In genomic region chr12:102917026-102917787, GRCh38 we compare ENCODE assay signal across 9 cellular contexts. TPM values are rescaled to one million over a fixed set of nuclear protein-coding genes. Genes with fewer than 3 reads are reported as not detected.
DNase-seq lines count a peak whose midpoint lies in the region; ATAC-seq and TF ChIP-seq lines count a peak whose summit lies in the region.
"Had no signal": no experiment of that assay in that cellular context is flagged by ENCODE, and none has a peak within 500 bp of the region (broad histone marks: within the 10 kb centered on the region; RNA-seq: fewer than 3 reads in every experiment).

TSS of gene PAH (minus strand) at chr12:102917244. CDS start at chr12:102917130, 114 bp downstream.

- H3K9me3 Mint-ChIP-seq in activated T-cell treated with anti-CD3 and anti-CD28 coated beads, Interleukin-2, amount 50 U/mL, for 72 hours: no peaks in the 10 kb centered on the region
- peaks cover 0 to 14% (median 0%) of the 10 kb centered on the region in 6 donors for H3K9me3 Mint-ChIP-seq in immature natural killer cell

- peak within 1 kb of the TSS; percentile 80 to 99 for H3K9ac ChIP-seq in liver (ENCODE audit: low read depth in 1 of 2, low read length in 2 of 2)

- peak; percentile 28 to 45 for TF ChIP-seq RAD21 in liver (IDR thresholded peaks at IDR 0.05)

- H3K36me3 ChIP-seq in liver (ENCODE audit: control insufficient read depth in 4 of 4, insufficient read depth in 3 of 4, low read depth in 1 of 4, low read length in 3 of 4): peaks cover 0 to 8% (median 0%) of the 10 kb centered on the region in 4 donors

- H3K4me3 ChIP-seq in liver (ENCODE audit: low read depth in 1 of 3, low read length in 3 of 3): peak within 1 kb of the TSS; percentile 60 to 73 (median 66)

- H3K9me3 ChIP-seq in liver (ENCODE audit: control insufficient read depth in 4 of 4, low read length in 3 of 4): no peaks in the 10 kb centered on the region

- H3K4me1 Mint-ChIP-seq in activated T-cell treated with anti-CD3 and anti-CD28 coated beads, Interleukin-2, amount 50 U/mL, for 72 hours (ENCODE audit: low read depth): peaks cover 6% of the 10 kb centered on the region
- H3K4me1 Mint-ChIP-seq in immature natural killer cell: peaks cover 0 to 2% of the 10 kb centered on the region in 2 donors

- in situ Hi-C loops in KBM-7 (cut with MboI; ENCODE audit: low pct_unique_long_range_greater_than_20kb, low sequenced_read_pairs): no loop called here

- H3K27ac ChIP-seq in liver (ENCODE audit: low read depth in 1 of 2, low read length in 2 of 2): peak within 1 kb of the TSS; percentile 82 to 93

- H3K27me3 Mint-ChIP-seq in activated T-cell treated with anti-CD3 and anti-CD28 coated beads, Interleukin-2, amount 50 U/mL, for 72 hours (ENCODE audit: low read depth): peaks cover 32% of the 10 kb centered on the region
- H3K27me3 Mint-ChIP-seq in immature natural killer cell (ENCODE audit: low read depth in 3 of 3): peaks cover 2 to 4% (median 2%) of the 10 kb centered on the region in 3 donors

- peak within 1 kb of the TSS; percentile 38 for H3K27ac Mint-ChIP-seq in activated T-cell treated with anti-CD3 and anti-CD28 coated beads, Interleukin-2, amount 50 U/mL, for 72 hours
- peak within 1 kb of the TSS in 1 of 6 donors; percentile 41 for H3K27ac Mint-ChIP-seq in immature natural killer cell

- peak; percentile 41 for ATAC-seq in HG03439 (IDR thresholded peaks at IDR 0.05; ENCODE audit: unreplicated experiment)
- ATAC-seq in activated T-cell treated with anti-CD3 and anti-CD28 coated beads, Interleukin-2, amount 50 U/mL, for 72 hours (replicated peaks in 1 of 2): peak; percentile 72 to 77

- peaks cover 2 to 71% (median 52%) of the 10 kb centered on the region in 4 donors for H3K4me1 ChIP-seq in liver (ENCODE audit: control insufficient read depth in 4 of 4, insufficient read depth in 4 of 4, low read length in 3 of 4)

- H3K27me3 ChIP-seq in liver (ENCODE audit: control insufficient read depth in 4 of 4, insufficient read depth in 4 of 4, low read length in 3 of 4): no peaks in the 10 kb centered on the region

- 3% methylated on average over 30 of the region's 30 CpGs for WGBS in liver

- no peak for TF ChIP-seq CTCF in liver (IDR thresholded peaks at IDR 0.05; ENCODE audit: low read depth, low read length, missing input control)

- TF ChIP-seq POLR2A in erythroblast (IDR thresholded peaks at IDR 0.05; ENCODE audit: low read length): no peak

- DNase-seq in activated CD4-positive, alpha-beta T cell treated with anti-CD3 and anti-CD28 coated beads for 48 hours: peak; percentile 6
- DNase-seq in activated CD4-positive, alpha-beta T cell treated with anti-CD3 and anti-CD28 coated beads for 4 hours: no peak
- DNase-seq in activated T-cell treated with anti-CD3 and anti-CD28 coated beads, Interleukin-2, amount 50 U/mL, for 72 hours: peak; percentile 19 to 25
- no peak for DNase-seq in immature natural killer cell
- no peak for DNase-seq in erythroblast (lab: John Stamatoyannopoulos, UW)
- no peak for DNase-seq in KBM-7

- H3K4me3 Mint-ChIP-seq in activated T-cell treated with anti-CD3 and anti-CD28 coated beads, Interleukin-2, amount 50 U/mL, for 72 hours: peak within 1 kb of the TSS; percentile 67 to 77
- peak within 1 kb of the TSS in 1 of 5 donors; percentile 26 for H3K4me3 Mint-ChIP-seq in immature natural killer cell

- no peaks in the 10 kb centered on the region for H3K36me3 Mint-ChIP-seq in activated T-cell treated with anti-CD3 and anti-CD28 coated beads, Interleukin-2, amount 50 U/mL, for 72 hours (ENCODE audit: insufficient read depth in 2 of 2)
- no peaks in the 10 kb centered on the region for H3K36me3 Mint-ChIP-seq in immature natural killer cell

TF ChIP-seq in liver, 16 proteins besides CTCF, POLR2A, EP300 and RAD21:
- TF ChIP-seq GABPA (IDR thresholded peaks at IDR 0.05 in 1 of 2, conservative IDR thresholded peaks at IDR 0.05 in 1 of 2): no peak
- peak; percentile 93 for TF ChIP-seq REST (IDR thresholded peaks at IDR 0.05)
- peak; percentile 90 for TF ChIP-seq MAX (IDR thresholded peaks at IDR 0.05)
- TF ChIP-seq SP1 (IDR thresholded peaks at IDR 0.05): peak; percentile 80
- peak; percentile 51 for TF ChIP-seq FOXA1 (IDR thresholded peaks at IDR 0.05)
- peak; percentile 73 to 77 for TF ChIP-seq RXRA (IDR thresholded peaks at IDR 0.05)
- TF ChIP-seq JUND (IDR thresholded peaks at IDR 0.05): peak; percentile 0 to 31
- peak; percentile 74 to 95 for TF ChIP-seq EGR1 (IDR thresholded peaks at IDR 0.05; ENCODE audit: low read depth in 2 of 2)
- peak; percentile 63 for TF ChIP-seq ZBTB33 (IDR thresholded peaks at IDR 0.05)
- TF ChIP-seq HNF4A (conservative IDR thresholded peaks at IDR 0.05): peak; percentile 32 to 53
- no peak for TF ChIP-seq NR2F2 (IDR thresholded peaks at IDR 0.05)
- peak; percentile 8 for TF ChIP-seq FOXA2 (IDR thresholded peaks at IDR 0.05)
- no peak for TF ChIP-seq ATF3 (IDR thresholded peaks at IDR 0.05)
- TF ChIP-seq YY1 (IDR thresholded peaks at IDR 0.05): peak; percentile 69
- peak; percentile 95 for TF ChIP-seq TAF1 (conservative IDR thresholded peaks at IDR 0.05)
- no peak for TF ChIP-seq HNF4G (IDR thresholded peaks at IDR 0.05)

RNA-seq across cellular contexts. Expression of gene PAH, which starts in this region (rescaled TPM):
- under 1 TPM in 1 of 2 donors, not detected in 1; 0.25 TPM for total RNA-seq in activated T-cell treated with anti-CD3 and anti-CD28 coated beads, Interleukin-2, amount 50 U/mL, for 72 hours
- 100 to 1,000 TPM; 327 to 696 TPM for total RNA-seq in liver
- 100 to 1,000 TPM; 521 to 615 TPM for polyA plus RNA-seq in liver
- polyA plus RNA-seq in immature natural killer cell: not detected
- total RNA-seq: pulmonary artery endothelial cell had no signal

Comparison
In these comparisons a context has a peak if more than half of its experiments do, and no peak if none do; other contexts are left out.
1. RNA of gene PAH (total RNA-seq): 327 to 696 TPM in liver; 0.25 TPM in activated T-cell treated with anti-CD3 and anti-CD28 coated beads, Interleukin-2, amount 50 U/mL, for 72 hours; every median in the first group is over 100 times any median in the second.
2. RNA of gene PAH (polyA plus RNA-seq): 521 to 615 TPM in liver; not detected in immature natural killer cell; every median in the first group is over 100 times any median in the second.
3. Peak in DNase-seq and ATAC-seq in activated T-cell treated with anti-CD3 and anti-CD28 coated beads, Interleukin-2, amount 50 U/mL, for 72 hours; RNA of the gene not detected or under 1 TPM.